Comparison of ENCODE assay signal across 9 cellular contexts in genomic region chr12:51368640-51369517, GRCh38. TPM values are rescaled to one million over a fixed set of nuclear protein-coding genes. Genes with fewer than 3 reads are reported as not detected.
DNase-seq lines count a peak whose midpoint lies in the region; ATAC-seq and TF ChIP-seq lines count a peak whose summit lies in the region.
"Had no signal": no experiment of that assay in that cellular context is flagged by ENCODE, and none has a peak within 500 bp of the region (broad histone marks: within the 10 kb centered on the region; RNA-seq: fewer than 3 reads in every experiment).

No MANE protein-coding gene starts in this region.

- no peak overlapping the region for H2BK5ac ChIP-seq in mesendoderm (ENCODE audit: low read length)

- no peaks in the 10 kb centered on the region for H3K79me1 ChIP-seq in mesendoderm (ENCODE audit: low read length)

- no peak overlapping the region for H3K18ac ChIP-seq in mesendoderm (ENCODE audit: low read length)

- H3K9ac ChIP-seq in mesendoderm (ENCODE audit: low read length) = no peak overlapping the region

- H4K8ac ChIP-seq in mesendoderm (ENCODE audit: low read depth, low read length) = no peak overlapping the region

- no peak overlapping the region for H2AK5ac ChIP-seq in mesendoderm (ENCODE audit: low read length)

- no peak overlapping the region for H2BK120ac ChIP-seq in mesendoderm (ENCODE audit: low read depth, low read length)

- intact Hi-C loops in esophagus squamous epithelium (cut with DNase I) = no loop called here

- no peak overlapping the region for H3K4me2 ChIP-seq in mesendoderm (ENCODE audit: low read length)

- H3K27me3 ChIP-seq in esophagus squamous epithelium (no peaks in the 10 kb centered on the region), mesendoderm (ENCODE audit: insufficient read depth, low read length, poor library complexity) (no peaks in the 10 kb centered on the region)
- H3K27me3 ChIP-seq: adrenal gland had no signal

- H3K4me1 ChIP-seq in esophagus squamous epithelium (peaks cover 10 to 25% (median 17%) of the 10 kb centered on the region in 3 donors), mesendoderm (ENCODE audit: control insufficient read depth, low read depth, low read length) (peaks cover 3% of the 10 kb centered on the region)

- H3K4ac ChIP-seq in mesendoderm (ENCODE audit: low read depth, low read length) = no peak overlapping the region

- no peaks in the 10 kb centered on the region for H3K9me3 ChIP-seq in esophagus squamous epithelium
- H3K9me3 ChIP-seq: adrenal gland had no signal

- H3K23ac ChIP-seq in mesendoderm (ENCODE audit: low read length) = no peak overlapping the region

- no peak overlapping the region for H3K56ac ChIP-seq in mesendoderm (ENCODE audit: low read length)

- H2BK15ac ChIP-seq in mesendoderm (replicated peaks; ENCODE audit: low read depth) = no peak overlapping the region

- H3K27ac ChIP-seq in esophagus squamous epithelium = peak overlapping the region in 2 of 4 donors; percentile 44
- no peak overlapping the region for H3K27ac ChIP-seq in mesendoderm (ENCODE audit: low read depth, low read length)
- H3K27ac ChIP-seq: adrenal gland had no signal

- H3K36me3 ChIP-seq in esophagus squamous epithelium (no peaks in the 10 kb centered on the region), mesendoderm (ENCODE audit: control insufficient read depth, insufficient read depth, low read length) (no peaks in the 10 kb centered on the region)
- H3K36me3 ChIP-seq: adrenal gland had no signal

- no peaks in the 10 kb centered on the region for H3K79me2 ChIP-seq in mesendoderm (ENCODE audit: control insufficient read depth, insufficient read depth, low read length)

- DNase-seq in NCI-H510A (lab: John Stamatoyannopoulos, UW) (peak; percentile 72), esophagus squamous epithelium (lab: John Stamatoyannopoulos, UW) (peak; percentile 64), mesendoderm (no peak)
- peak; percentile 66 to 86 for DNase-seq in activated CD8-positive, alpha-beta memory T cell treated with anti-CD3 and anti-CD28 coated beads for 1 hour (ENCODE audit: extremely low read depth in 1 of 2, low read depth in 1 of 2)
- DNase-seq in stimulated activated CD4-positive, alpha-beta T cell treated with anti-CD3 and anti-CD28 coated beads, Interleukin-1b, Interleukin-23, amount 100 ng/mL, for 1 hour (ENCODE audit: low read depth in 2 of 2) = peak; percentile 47 to 66

- H4K5ac ChIP-seq in mesendoderm (ENCODE audit: low read length) = no peak overlapping the region

- TF ChIP-seq POLR2A in esophagus squamous epithelium (IDR thresholded peaks at IDR 0.05) = no peak

- no peak for TF ChIP-seq CTCF in esophagus squamous epithelium (IDR thresholded peaks at IDR 0.05)

- ATAC-seq in GM18907 (IDR thresholded peaks at IDR 0.05; ENCODE audit: unreplicated experiment) (peak; percentile 97), HG02884 (IDR thresholded peaks at IDR 0.05; ENCODE audit: unreplicated experiment) (peak; percentile 97), SK-N-SH treated with all-trans-retinoic acid at 6 μM for 48 hours (no peak)

- H3K4me3 ChIP-seq in esophagus squamous epithelium = no peak overlapping the region
- no peak overlapping the region for H3K4me3 ChIP-seq in mesendoderm (ENCODE audit: low read length)
- H3K4me3 ChIP-seq: adrenal gland had no signal

- 82 to 84% methylated on average over 8 to 11 of the region's 17 CpGs for WGBS in esophagus squamous epithelium, 2 donors
- no CpG with 5 or more reads among the region's 17 CpGs for WGBS in mesendoderm (ENCODE audit: extremely low coverage, insufficient coverage, low lambda C conversion rate)

TF ChIP-seq in SK-N-SH treated with all-trans-retinoic acid at 6 μM for 48 hours, 23 proteins besides CTCF, POLR2A, EP300 and RAD21:
- TF ChIP-seq, protein P1, sequence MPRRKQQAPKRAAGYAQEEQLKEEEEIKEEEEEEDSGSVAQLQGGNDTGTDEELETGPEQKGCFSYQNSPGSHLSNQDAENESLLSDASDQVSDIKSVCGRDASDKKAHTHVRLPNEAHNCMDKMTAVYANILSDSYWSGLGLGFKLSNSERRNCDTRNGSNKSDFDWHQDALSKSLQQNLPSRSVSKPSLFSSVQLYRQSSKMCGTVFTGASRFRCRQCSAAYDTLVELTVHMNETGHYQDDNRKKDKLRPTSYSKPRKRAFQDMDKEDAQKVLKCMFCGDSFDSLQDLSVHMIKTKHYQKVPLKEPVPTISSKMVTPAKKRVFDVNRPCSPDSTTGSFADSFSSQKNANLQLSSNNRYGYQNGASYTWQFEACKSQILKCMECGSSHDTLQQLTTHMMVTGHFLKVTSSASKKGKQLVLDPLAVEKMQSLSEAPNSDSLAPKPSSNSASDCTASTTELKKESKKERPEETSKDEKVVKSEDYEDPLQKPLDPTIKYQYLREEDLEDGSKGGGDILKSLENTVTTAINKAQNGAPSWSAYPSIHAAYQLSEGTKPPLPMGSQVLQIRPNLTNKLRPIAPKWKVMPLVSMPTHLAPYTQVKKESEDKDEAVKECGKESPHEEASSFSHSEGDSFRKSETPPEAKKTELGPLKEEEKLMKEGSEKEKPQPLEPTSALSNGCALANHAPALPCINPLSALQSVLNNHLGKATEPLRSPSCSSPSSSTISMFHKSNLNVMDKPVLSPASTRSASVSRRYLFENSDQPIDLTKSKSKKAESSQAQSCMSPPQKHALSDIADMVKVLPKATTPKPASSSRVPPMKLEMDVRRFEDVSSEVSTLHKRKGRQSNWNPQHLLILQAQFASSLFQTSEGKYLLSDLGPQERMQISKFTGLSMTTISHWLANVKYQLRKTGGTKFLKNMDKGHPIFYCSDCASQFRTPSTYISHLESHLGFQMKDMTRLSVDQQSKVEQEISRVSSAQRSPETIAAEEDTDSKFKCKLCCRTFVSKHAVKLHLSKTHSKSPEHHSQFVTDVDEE (CRISPR knock-in tag; IDR thresholded peaks at IDR 0.05) = no peak
- no peak for TF ChIP-seq TCF4 (CRISPR knock-in tag; IDR thresholded peaks at IDR 0.05; ENCODE audit: borderline replicate concordance)
- TF ChIP-seq CREB5 (CRISPR knock-in tag; IDR thresholded peaks at IDR 0.05; ENCODE audit: low read depth) = no peak
- no peak for TF ChIP-seq SNAI2 (CRISPR knock-in tag; IDR thresholded peaks at IDR 0.05)
TF ChIP-seq in SK-N-SH treated with all-trans-retinoic acid at 6 μM for 48 hours: peak in this region for 0.

RNA-seq across cellular contexts. Expression of gene GALNT6, which starts 22.3 kb away (rescaled TPM):
- total RNA-seq in esophagus squamous epithelium = 10 to 100 TPM in 2 of 4 donors, 1 to 10 TPM in 2; 1.7 to 26.7 (median 10.2) TPM
- polyA plus RNA-seq in mesendoderm (2013, experiment 1 of 2) = 7.2 TPM
- 8.6 TPM for polyA plus RNA-seq in mesendoderm (2013, experiment 2 of 2)

RNA-seq across cellular contexts. Expression of gene CELA1, which starts 22.4 kb away (rescaled TPM):
- not detected for total RNA-seq in esophagus squamous epithelium
- not detected for polyA plus RNA-seq in mesendoderm (2013, experiment 1 of 2)
- polyA plus RNA-seq in mesendoderm (2013, experiment 2 of 2) = not detected

RNA-seq across cellular contexts. Expression of gene BIN2, which starts 44.9 kb away (rescaled TPM):
- 1 to 10 TPM; 1.7 to 5.5 (median 3.3) TPM for total RNA-seq in esophagus squamous epithelium
- polyA plus RNA-seq in mesendoderm (2013, experiment 1 of 2) = 0.11 TPM
- 0.07 TPM for polyA plus RNA-seq in mesendoderm (2013, experiment 2 of 2)

RNA-seq across cellular contexts. Expression of gene SLC4A8, which starts 55.8 kb away (rescaled TPM):
- under 1 TPM; 0.04 to 0.22 (median 0.15) TPM for total RNA-seq in esophagus squamous epithelium
- 1.4 TPM for polyA plus RNA-seq in mesendoderm (2013, experiment 1 of 2)
- 1.2 TPM for polyA plus RNA-seq in mesendoderm (2013, experiment 2 of 2)
